1 cellular context compared by ENCODE assay signal in the genomic region with DNA sequence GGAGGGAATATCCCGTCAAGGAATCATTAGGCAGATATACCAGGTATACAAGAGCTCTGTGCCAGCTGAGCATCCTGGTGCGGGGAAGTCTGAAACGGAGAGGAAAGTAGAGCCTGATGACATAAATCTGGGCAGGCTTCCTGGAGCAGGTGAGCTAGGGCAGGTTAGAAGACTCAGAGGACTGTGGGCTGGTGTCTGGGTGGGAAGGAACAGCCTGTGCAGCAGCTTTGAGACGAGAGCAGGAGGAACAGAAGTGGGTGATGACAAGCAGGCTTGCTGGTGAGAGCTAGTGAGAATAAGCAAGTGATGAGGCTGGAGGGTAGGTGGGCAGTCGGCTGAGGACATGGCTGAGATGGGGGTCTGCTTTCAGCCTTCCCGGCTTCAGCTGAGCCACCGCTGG.
TF ChIP-seq lines count a peak whose summit lies in the region.

No MANE protein-coding gene starts in this region.

TF ChIP-seq in WTC11, 78 proteins besides CTCF, POLR2A, EP300 and RAD21 (continued from another document):
- TF ChIP-seq, protein P1, sequence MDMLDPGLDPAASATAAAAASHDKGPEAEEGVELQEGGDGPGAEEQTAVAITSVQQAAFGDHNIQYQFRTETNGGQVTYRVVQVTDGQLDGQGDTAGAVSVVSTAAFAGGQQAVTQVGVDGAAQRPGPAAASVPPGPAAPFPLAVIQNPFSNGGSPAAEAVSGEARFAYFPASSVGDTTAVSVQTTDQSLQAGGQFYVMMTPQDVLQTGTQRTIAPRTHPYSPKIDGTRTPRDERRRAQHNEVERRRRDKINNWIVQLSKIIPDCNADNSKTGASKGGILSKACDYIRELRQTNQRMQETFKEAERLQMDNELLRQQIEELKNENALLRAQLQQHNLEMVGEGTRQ (CRISPR knock-in tag; IDR thresholded peaks at IDR 0.05) = no peak
